ENCODE assay signal across 8 cellular contexts in genomic region chr5:93581738-93582414, GRCh38. TPM values are rescaled to one million over a fixed set of nuclear protein-coding genes. Genes with fewer than 3 reads are reported as not detected.
DNase-seq lines count a peak whose midpoint lies in the region; ATAC-seq and TF ChIP-seq lines count a peak whose summit lies in the region.

No MANE protein-coding gene starts in this region.

- peak; percentile 69 for DNase-seq in NCI-H345 (lab: John Stamatoyannopoulos, UW)
- no peak for DNase-seq in NCI-H345 treated with DMSO at 0.1 percent for 48 hours (lab: John Stamatoyannopoulos, UW; ENCODE audit: unreplicated experiment)
- DNase-seq in RPMI7951 (ENCODE audit: low read depth), result peak; percentile 82
- DNase-seq in fibroblast of peridontal ligament (ENCODE audit: extremely low read depth), result peak; percentile 79
- no peak for DNase-seq in testis
- no peak for DNase-seq in aorta
- DNase-seq in HUDEP-2 (lab: John Stamatoyannopoulos, UW; ENCODE audit: unreplicated experiment in 76 of 76), result no peak
- DNase-seq in AG08395 (ENCODE audit: low spot score), result no peak

- H3K27ac ChIP-seq in testis (peak overlapping the region in 1 of 2 donors; percentile 36), aorta (ENCODE audit: low read depth in 1 of 2, low read length in 2 of 2) (no peak overlapping the region)

- peak in 2 of 3 experiments; percentile 18 to 83 for TF ChIP-seq CTCF in testis (IDR thresholded peaks at IDR 0.05)

- TF ChIP-seq POLR2A in testis (IDR thresholded peaks at IDR 0.05), result no peak

- WGBS in testis, 2 donors, result 0 to 1% methylated on average over 8 to 9 of the region's 10 CpGs
- 1 to 6% methylated on average over 9 of the region's 10 CpGs for WGBS in aorta, 2 donors

- H3K9me3 ChIP-seq in testis (no peaks in the 10 kb centered on the region), aorta (ENCODE audit: control insufficient read depth, low read length) (no peaks in the 10 kb centered on the region)

- intact Hi-C loops in testis (cut with DNase I; ENCODE audit: low total_unique reads), result no loop called here
- intact Hi-C loops in aorta (cut with DNase I), result loop anchor here (5.0 kb wide), 1 partner anchor 220 kb away; no protein-coding TSS in a partner anchor

- no peaks in the 10 kb centered on the region for H3K27me3 ChIP-seq in testis
- H3K27me3 ChIP-seq in aorta (ENCODE audit: control insufficient read depth in 1 of 2, insufficient read depth in 2 of 2, low read length in 1 of 2), result no peaks in the 10 kb centered on the region

- H3K4me3 ChIP-seq in testis (peak overlapping the region; percentile 63 to 72), aorta (ENCODE audit: low read length in 2 of 2) (no peak overlapping the region)

- H3K4me1 ChIP-seq in testis, result peaks cover 10% of the 10 kb centered on the region
- H3K4me1 ChIP-seq in aorta (ENCODE audit: control insufficient read depth in 1 of 2, insufficient read depth in 2 of 2, low read length in 2 of 2), result no peaks in the 10 kb centered on the region

- H3K36me3 ChIP-seq in testis (ENCODE audit: low read depth, missing control alignments) (no peaks in the 10 kb centered on the region), aorta (ENCODE audit: control insufficient read depth in 1 of 2, insufficient read depth in 2 of 2, low read length in 1 of 2) (no peaks in the 10 kb centered on the region)

- ATAC-seq in aorta (ENCODE audit: low FRiP score), result no peak

RNA-seq across cellular contexts. Expression of gene NR2F1-AS1, which starts 0.9 kb away (rescaled TPM):
- total RNA-seq in RPMI7951 (2014; rRNA removed; shearing (Covaris generic)), result 20.9 and 29.2 TPM in 2 replicates
- total RNA-seq in testis (10 to 100 TPM; 15.6 to 20.6 TPM), aorta (10 to 100 TPM in 1 of 2 donors, 1 to 10 TPM in 1; 7.6 to 16.8 TPM)
- polyA plus RNA-seq in testis (ENCODE audit: insufficient read depth, low read depth, low replicate concordance) (24.8 TPM), aorta (1 to 10 TPM in 1 of 2 donors, under 1 TPM in 1; 0.08 to 2.8 TPM)

RNA-seq across cellular contexts. Expression of gene NR2F1, which starts 1.1 kb away (rescaled TPM):
- 16.4 and 17.1 TPM in 2 replicates for total RNA-seq in RPMI7951 (2014; rRNA removed; shearing (Covaris generic))
- total RNA-seq in testis (10 to 100 TPM; 16.0 to 22.7 TPM), aorta (10 to 100 TPM in 1 of 2 donors, 1 to 10 TPM in 1; 10.0 to 27.0 TPM)
- polyA plus RNA-seq in testis (ENCODE audit: insufficient read depth, low read depth, low replicate concordance) (16.9 TPM), aorta (under 1 TPM in 1 of 2 donors, not detected in 1; 0.72 TPM)

Comparison
In these comparisons a context has a peak if more than half of its experiments do, and no peak if none do; other contexts are left out.
1. DNase-seq: peak in NCI-H345 (single experiment), RPMI7951 (single experiment) and fibroblast of peridontal ligament (single experiment); none in NCI-H345 treated with DMSO at 0.1 percent for 48 hours (single experiment), testis (single experiment), aorta (0 of 2), HUDEP-2 (0 of 76) and AG08395 (single experiment).
2. H3K4me3 ChIP-seq: peak in testis (2 of 2); none in aorta (0 of 2).